In the genomic region with DNA sequence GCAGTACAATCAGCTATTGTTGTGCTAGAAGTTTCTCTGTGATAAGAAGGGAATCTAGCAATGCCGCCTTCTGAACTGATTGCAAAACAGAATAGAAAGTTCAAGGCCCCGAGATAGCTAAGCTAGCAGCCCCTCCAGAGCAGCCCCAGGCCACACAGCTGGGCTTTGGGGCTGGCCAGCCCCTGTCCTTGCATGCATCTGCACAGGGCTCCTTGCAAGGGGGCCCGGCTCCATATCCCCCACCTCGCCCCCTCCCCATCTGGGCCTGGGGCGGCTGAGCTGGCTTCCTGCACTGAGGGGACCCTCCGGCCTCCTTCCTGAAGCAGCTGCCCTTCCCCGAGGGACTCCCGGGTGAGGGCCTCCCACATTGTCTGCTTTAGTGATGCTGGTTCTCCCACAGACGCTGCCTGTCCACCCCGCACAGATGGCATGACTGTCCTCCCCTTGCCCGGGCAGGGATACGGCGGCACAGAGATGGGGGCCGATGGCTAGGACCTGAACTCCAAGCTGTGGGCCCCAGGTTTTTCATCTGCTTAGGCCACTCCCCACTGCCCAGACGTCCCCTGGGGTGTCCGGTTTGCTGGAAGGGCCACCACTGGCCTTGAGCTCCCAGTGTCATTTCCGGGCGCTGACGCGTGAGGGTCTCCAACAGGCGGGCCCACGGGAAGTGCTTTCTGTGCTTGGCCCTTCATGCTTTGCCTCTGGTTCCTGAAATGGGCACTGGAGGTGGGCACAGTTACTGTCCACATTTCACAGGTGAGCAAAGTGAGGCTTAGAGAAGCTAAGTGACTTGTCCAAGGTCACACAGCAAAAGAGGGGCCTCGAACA, we compare ENCODE assay signal across 29 cellular contexts.
DNase-seq lines count a peak whose midpoint lies in the region; ATAC-seq, FAIRE-seq and TF ChIP-seq lines count a peak whose summit lies in the region.
"Had no signal": no experiment of that assay in that cellular context is flagged by ENCODE, and none has a peak within 500 bp of the region (broad histone marks: within the 10 kb centered on the region; RNA-seq: fewer than 3 reads in every experiment).

No MANE protein-coding gene starts in this region.

- no peaks in the 10 kb centered on the region for H3K36me3 Mint-ChIP-seq in type B pancreatic cell
- H3K36me3 Mint-ChIP-seq: activated naive CD4-positive, alpha-beta T cell treated with anti-CD3 and anti-CD28 coated beads, Interleukin-2, amount 50 U/mL, for 24 hours; immature natural killer cell; naive B cell had no signal

- in situ Hi-C loops in HepG2 (cut with HindIII; ENCODE audit: extremely low pct_ligation_motif_present, low pct_unique_long_range_greater_than_20kb): loop anchor here (5.0 kb wide), 2 partner anchors 66 to 84 kb away; no protein-coding TSS in a partner anchor

- TF ChIP-seq EP300 in HepG2 (IDR thresholded peaks at IDR 0.05; ENCODE audit: low read depth in 2 of 2, low read length in 2 of 2): peak; percentile 59 to 94; a peak in 3 of 4 replicates
- peak; percentile 92 for TF ChIP-seq EP300 in HepG2 (CRISPR knock-in tag; IDR thresholded peaks at IDR 0.05; ENCODE audit: borderline replicate concordance)

- H3K4me3 ChIP-seq in HepG2 (replicated peaks in 1 of 3; ENCODE audit: insufficient read depth in 1 of 3, low read depth in 2 of 3, low read length in 3 of 3) (peak overlapping the region in 2 of 3 experiments; percentile 45 to 53; a peak in 4 of 6 replicates), right lobe of liver (no peak overlapping the region), muscle layer of duodenum (ENCODE audit: low read depth in 1 of 2, low read length in 2 of 2) (no peak overlapping the region)
- H3K4me3 ChIP-seq: BLaER1 treated with 17β-estradiol and CSF1 and Interleukin-3, amounts not matched to agents 10 nM and 100 nM; gastroesophageal sphincter; GM23248; skin epidermis had no signal

- TF ChIP-seq POLR2A in HepG2 (IDR thresholded peaks at IDR 0.05; ENCODE audit: insufficient read depth in 1 of 2, low read depth in 2 of 2, low read length in 2 of 2) (peak in 1 of 2 experiments; percentile 21; a peak in 1 of 4 replicates), right lobe of liver (IDR thresholded peaks at IDR 0.05) (no peak)

- peak; percentile 59 for ATAC-seq in HepG2
- no peak for ATAC-seq in right lobe of liver
- no peak for ATAC-seq in HG03354 (IDR thresholded peaks at IDR 0.05; ENCODE audit: poor library complexity, severe bottlenecking, unreplicated experiment)
- ATAC-seq: activated T-cell treated with anti-CD3 and anti-CD28 coated beads, Interleukin-2, amount 50 U/mL, for 72 hours; gastroesophageal sphincter had no signal

- peak overlapping the region; percentile 59 for H3K27ac Mint-ChIP-seq in type B pancreatic cell
- H3K27ac Mint-ChIP-seq: activated naive CD4-positive, alpha-beta T cell treated with anti-CD3 and anti-CD28 coated beads, Interleukin-2, amount 50 U/mL, for 24 hours; activated T-cell treated with anti-CD3 and anti-CD28 coated beads, Interleukin-2, amount 50 U/mL, for 72 hours; dendritic cell treated with granulocyte-macrophage colony-stimulating factor and Interleukin-4, amounts not matched to agents 40 ng/mL and 50 ng/mL, for 4 days; immature natural killer cell; naive B cell had no signal

- no peaks in the 10 kb centered on the region; a peak in 1 of 5 replicates for H3K27me3 ChIP-seq in HepG2 (ENCODE audit: control insufficient read depth in 1 of 2, insufficient read depth in 2 of 2, low read length in 2 of 2)
- no peaks in the 10 kb centered on the region for H3K27me3 ChIP-seq in right lobe of liver
- H3K27me3 ChIP-seq in muscle layer of duodenum (ENCODE audit: low read depth, low read length): no peaks in the 10 kb centered on the region

- 0 out of 2 replicates have a peak, but pooled peaks have one; percentile 23 for TF ChIP-seq RAD21 in HepG2 (CRISPR knock-in tag; IDR thresholded peaks at IDR 0.05)

- H3K36me3 ChIP-seq in HepG2 (replicated peaks in 1 of 2; ENCODE audit: control insufficient read depth in 1 of 2, insufficient read depth in 2 of 2, low read length in 2 of 2) (no peaks in the 10 kb centered on the region), right lobe of liver (no peaks in the 10 kb centered on the region), muscle layer of duodenum (ENCODE audit: control insufficient read depth in 1 of 2, insufficient read depth in 2 of 2, low read length in 2 of 2) (no peaks in the 10 kb centered on the region)
- H3K36me3 ChIP-seq: BLaER1 treated with 17β-estradiol and CSF1 and Interleukin-3, amounts not matched to agents 10 nM and 100 nM; gastroesophageal sphincter had no signal

- CTCF ChIA-PET in HepG2 (lab: Yijun Ruan, JAX; ENCODE audit: low intra/inter-chr PET ratio, low total read pairs): no interaction called here

- H3K4me2 ChIP-seq in HepG2 (ENCODE audit: low read depth, low read length): peak overlapping the region; percentile 66

- peak; percentile 97 for DNase-seq in HepG2 (ENCODE audit: low spot score)
- no peak for DNase-seq in right lobe of liver
- DNase-seq in caudate nucleus (lab: John Stamatoyannopoulos, UW): no peak
- no peak for DNase-seq in type B pancreatic cell (ENCODE audit: extremely low spot score, unreplicated experiment)
- no peak for DNase-seq in GDM1 (lab: John Stamatoyannopoulos, UW)
- DNase-seq in C1 segment of cervical spinal cord (lab: John Stamatoyannopoulos, UW): no peak
- DNase-seq: ACHN; activated CD4-positive, alpha-beta T cell treated with anti-CD3 and anti-CD28 coated beads for 48 hours; activated T-cell treated with anti-CD3 and anti-CD28 coated beads, Interleukin-2, amount 50 U/mL, for 72 hours; aorta; GM23248; hypothalamus; immature natural killer cell; mesenchymal stem cell; naive B cell; NCI-H1092; NCI-H1694 treated with DMSO at 0.1 percent for 48 hours; NCI-H524; nucleus accumbens; stimulated activated CD8-positive, alpha-beta memory T cell treated with anti-CD3 and anti-CD28 coated beads, Interleukin-4, amount 100 ng/mL, for 48 hours had no signal

- peaks cover 75% of the 10 kb centered on the region for H3K4me1 ChIP-seq in HepG2 (ENCODE audit: insufficient read depth, low read length)
- peaks cover 0 to 23% (median 2%) of the 10 kb centered on the region in 4 donors for H3K4me1 ChIP-seq in right lobe of liver
- peaks cover 0 to 11% of the 10 kb centered on the region in 2 donors for H3K4me1 ChIP-seq in muscle layer of duodenum (ENCODE audit: control insufficient read depth in 1 of 2, insufficient read depth in 2 of 2, low read length in 2 of 2)

- no peaks in the 10 kb centered on the region for H4K20me1 ChIP-seq in HepG2 (ENCODE audit: insufficient read depth, low read length)

- POLR2A ChIA-PET in HepG2 (lab: Yijun Ruan, JAX): interaction anchor here (0.7 to 3.4 kb wide), 23 partner anchors 9 to 184 kb away, joined by 3 to 76 read pairs (median 6); partner anchors contain the start of genes CBX4, CBX8 and GAA

- intact Hi-C loops in HepG2 (cut with micrococcal nuclease; ENCODE audit: unreplicated experiment) (loop anchor here (1.0 to 5.0 kb wide), 2 partner anchors 62 to 79 kb away; no protein-coding TSS in a partner anchor), right lobe of liver (cut with DNase I) (loop anchor here in 1 of 2 donors (10.0 kb wide), 1 partner anchor 58 kb away; no protein-coding TSS in a partner anchor)

- no peak overlapping the region for H3K4me3 Mint-ChIP-seq in type B pancreatic cell
- H3K4me3 Mint-ChIP-seq: activated naive CD4-positive, alpha-beta T cell treated with anti-CD3 and anti-CD28 coated beads, Interleukin-2, amount 50 U/mL, for 24 hours; activated T-cell treated with anti-CD3 and anti-CD28 coated beads, Interleukin-2, amount 50 U/mL, for 72 hours; dendritic cell treated with granulocyte-macrophage colony-stimulating factor and Interleukin-4, amounts not matched to agents 40 ng/mL and 50 ng/mL, for 4 days; immature natural killer cell had no signal

- BruUV-seq in HepG2 (replicated peaks; lab: Mats Ljungman, UMichigan): TSS peak; percentile 55

- H2AFZ ChIP-seq in HepG2 (ENCODE audit: low read length): no peak overlapping the region
- H2AFZ ChIP-seq: GM23248 had no signal

- peaks cover 8% of the 10 kb centered on the region for H3K27me3 Mint-ChIP-seq in type B pancreatic cell

- no peaks in the 10 kb centered on the region for H3K79me2 ChIP-seq in HepG2 (ENCODE audit: insufficient read depth, low read length)

- 33% methylated on average over 17 of the region's 23 CpGs for WGBS in HepG2 (ENCODE audit: low lambda C conversion rate)
- 48% methylated on average over 3 of the region's 23 CpGs for WGBS in right lobe of liver (ENCODE audit: insufficient coverage, low coverage, low lambda C conversion rate, missing lambda C conversion rate)

- peak; percentile 78 for FAIRE-seq in HepG2 (lab: Jason Lieb, UNC)
- FAIRE-seq: GM12891 had no signal

- H3K4me1 Mint-ChIP-seq in type B pancreatic cell (ENCODE audit: unreplicated experiment): peaks cover 19% of the 10 kb centered on the region
- H3K4me1 Mint-ChIP-seq: immature natural killer cell had no signal

- H3K27ac ChIP-seq in HepG2 (ENCODE audit: extremely low read length, insufficient read depth, low read length) (peak overlapping the region; percentile 68), right lobe of liver (peak overlapping the region in 1 of 3 donors; percentile 15), caudate nucleus (ENCODE audit: low read depth, low read length) (peak overlapping the region; percentile 33), muscle layer of duodenum (ENCODE audit: low read length) (peak overlapping the region; percentile 29)
- H3K27ac ChIP-seq: BLaER1 treated with 17β-estradiol and CSF1 and Interleukin-3, amounts not matched to agents 10 nM and 100 nM; gastroesophageal sphincter; GM23248; HL-60; skin epidermis had no signal

- no peaks in the 10 kb centered on the region for H3K9me3 Mint-ChIP-seq in type B pancreatic cell
- H3K9me3 Mint-ChIP-seq: activated naive CD4-positive, alpha-beta T cell treated with anti-CD3 and anti-CD28 coated beads, Interleukin-2, amount 50 U/mL, for 24 hours; activated T-cell treated with anti-CD3 and anti-CD28 coated beads, Interleukin-2, amount 50 U/mL, for 72 hours; dendritic cell treated with granulocyte-macrophage colony-stimulating factor and Interleukin-4, amounts not matched to agents 40 ng/mL and 50 ng/mL, for 4 days; immature natural killer cell; naive B cell had no signal

- H3K9ac ChIP-seq in HepG2 (ENCODE audit: insufficient read depth, low read depth, low read length): peak overlapping the region; percentile 59
- H3K9ac ChIP-seq: GM23248 had no signal

- H3K9me3 ChIP-seq in HepG2 (ENCODE audit: low read length): no peaks in the 10 kb centered on the region
- no peaks in the 10 kb centered on the region for H3K9me3 ChIP-seq in right lobe of liver
- no peaks in the 10 kb centered on the region for H3K9me3 ChIP-seq in muscle layer of duodenum (ENCODE audit: control insufficient read depth in 1 of 2, low read length in 2 of 2)
- H3K9me3 ChIP-seq: BLaER1 treated with 17β-estradiol and CSF1 and Interleukin-3, amounts not matched to agents 10 nM and 100 nM; gastroesophageal sphincter had no signal

- TF ChIP-seq CTCF in HepG2 (CRISPR knock-in tag; IDR thresholded peaks at IDR 0.05) (peak; percentile 2; the same call in 1 of the 2 replicates), right lobe of liver (IDR thresholded peaks at IDR 0.05) (no peak), type B pancreatic cell (conservative IDR thresholded peaks at IDR 0.05) (no peak)

TF ChIP-seq in HepG2, 621 proteins besides CTCF, POLR2A, EP300 and RAD21 (continues in another document):
- peak; percentile 60; the same call in 1 of the 2 replicates for TF ChIP-seq NRL (CRISPR knock-in tag; IDR thresholded peaks at IDR 0.05; ENCODE audit: borderline replicate concordance)
- no peak for TF ChIP-seq HHEX (CRISPR knock-in tag; IDR thresholded peaks at IDR 0.05)

Comparison
In these comparisons a context has a peak if more than half of its experiments do, and no peak if none do; other contexts are left out.
1. H3K4me3 ChIP-seq: peak in HepG2 (2 of 3); none in right lobe of liver (0 of 3) and muscle layer of duodenum (0 of 2).